In the genomic region with DNA sequence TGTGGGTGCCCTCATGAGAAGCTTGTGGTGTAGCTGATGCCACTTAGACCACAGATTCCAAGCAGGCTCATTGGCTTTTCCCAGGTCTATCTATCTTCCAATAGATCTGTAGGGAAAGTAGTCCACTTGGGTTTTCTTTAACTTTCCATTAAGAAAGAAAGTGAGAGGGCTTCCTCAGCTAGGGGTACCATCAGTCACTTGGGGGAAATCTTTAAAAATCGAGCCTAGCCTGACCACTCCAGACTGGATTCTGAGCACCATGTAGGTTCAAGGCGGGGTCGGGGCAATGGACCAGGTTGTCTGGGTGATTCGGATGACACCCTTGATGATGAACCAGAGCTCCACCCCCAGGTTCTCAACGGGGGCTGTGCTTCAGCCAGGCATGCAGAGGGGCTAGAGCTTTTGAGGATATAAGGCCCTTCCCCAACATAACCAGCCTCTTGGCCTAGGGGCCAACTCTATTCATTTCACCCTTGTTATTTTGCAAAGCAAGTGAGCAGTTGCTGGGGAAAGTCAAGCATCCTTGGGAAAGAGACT, we compare ENCODE assay signal across 24 cellular contexts. TPM values are rescaled to one million over a fixed set of nuclear protein-coding genes. Genes with fewer than 3 reads are reported as not detected.
DNase-seq lines count a peak whose midpoint lies in the region; ATAC-seq and TF ChIP-seq lines count a peak whose summit lies in the region.
"Had no signal": no experiment of that assay in that cellular context is flagged by ENCODE, and none has a peak within 500 bp of the region (broad histone marks: within the 10 kb centered on the region; RNA-seq: fewer than 3 reads in every experiment).

No MANE protein-coding gene starts in this region.

- DNase-seq in AG04450 (ENCODE audit: low read depth, low spot score) (no peak), fibroblast of lung (ENCODE audit: low read depth in 2 of 2) (peak in 1 of 2 donors; percentile 8), gastrocnemius medialis (no peak), hepatic stellate cell (ENCODE audit: low spot score) (no peak), SK-N-SH (no peak)
- DNase-seq in activated CD8-positive, alpha-beta memory T cell treated with anti-CD3 and anti-CD28 coated beads, Interleukin-2, amount 50 U/mL, for 4 hours, result no peak
- DNase-seq: activated CD4-positive, alpha-beta T cell treated with anti-CD3 and anti-CD28 coated beads, Interleukin-2, amount 50 U/mL, for 48 hours; activated effector memory CD4-positive, alpha-beta T cell treated with anti-CD3 and anti-CD28 coated beads, Interleukin-2, amount 50 U/mL, for 16 hours; adrenal gland; CD8-positive, alpha-beta T cell; dorsolateral prefrontal cortex; hippocampal formation; Kasumi-1; NCI-H1694; NCI-H2171 treated with DMSO at 0.1 percent for 48 hours; NCI-H526 treated with DMSO at 0.1 percent for 48 hours; RPMI8226; spleen; stimulated activated CD4-positive, alpha-beta T cell treated with anti-CD3 and anti-CD28 coated beads, Interleukin-4, amount 100 ng/mL, for 1 hour; T-helper 9 cell; upper lobe of right lung had no signal

- CTCF ChIA-PET in AG04450 (lab: Charles Lee) (interaction anchor here (1.0 to 5.3 kb wide), 6 partner anchors 12 to 42 kb away, joined by 4 to 38 read pairs (median 6); partner anchors contain the start of gene CFAP58), HEK293 (lab: Yijun Ruan, JAX) (interaction anchor here (0.8 to 5.5 kb wide), 6 partner anchors 13 to 39 kb away, joined by 4 to 34 read pairs (median 5); partner anchors contain the start of gene ITPRIP), SK-N-SH (lab: Yijun Ruan, JAX) (interaction anchor here (0.8 to 10.3 kb wide), 5 partner anchors 11 to 423 kb away, joined by 3 to 152 read pairs (median 5); partner anchors contain the start of gene CFAP58)

- POLR2A ChIA-PET in AG04450 (lab: Yijun Ruan, JAX), result interaction anchor here (0.6 kb wide), 1 partner anchor 42 kb away, joined by 3 read pairs; no protein-coding TSS in a partner anchor
- POLR2A ChIA-PET in HEK293 (lab: Yijun Ruan, JAX), result interaction anchor here (0.9 kb wide), 1 partner anchor 27 kb away, joined by 3 read pairs; the partner anchor contains the start of gene ITPRIP
- POLR2A ChIA-PET in SK-N-SH (lab: Yijun Ruan, JAX), result no interaction called here

- peaks cover 24% of the 10 kb centered on the region for H3F3A ChIP-seq in SK-N-SH (replicated peaks; ENCODE audit: insufficient read depth)

- no peak for TF ChIP-seq RAD21 in SK-N-SH (IDR thresholded peaks at IDR 0.05; ENCODE audit: low read length)

- H4K20me1 ChIP-seq in fibroblast of lung (ENCODE audit: control insufficient read depth, extremely low read depth, insufficient read depth, low read length) (no peaks in the 10 kb centered on the region), SK-N-SH (ENCODE audit: insufficient read depth) (peaks cover 13% of the 10 kb centered on the region)

- H3K27ac ChIP-seq in AG04450 (ENCODE audit: low read depth, low read length) (peak overlapping the region; percentile 11), HEK293 (ENCODE audit: extremely low read depth, low read depth, low read length) (no peak overlapping the region), fibroblast of lung (ENCODE audit: insufficient read depth, low read length) (peak overlapping the region; percentile 4), gastrocnemius medialis (peak overlapping the region; percentile 82 to 87 (median 86)), SK-N-SH (ENCODE audit: low read depth in 2 of 2, low read length in 1 of 2) (peak overlapping the region in 1 of 2 experiments; percentile 87; a peak in 2 of 4 replicates)
- H3K27ac ChIP-seq: upper lobe of right lung had no signal

- H3K9ac ChIP-seq in fibroblast of lung (ENCODE audit: insufficient read depth, low read length), result no peak overlapping the region
- no peak overlapping the region for H3K9ac ChIP-seq in SK-N-SH

- no peak overlapping the region for H3K4me2 ChIP-seq in fibroblast of lung (ENCODE audit: extremely low read depth, insufficient read depth, low read length)
- H3K4me2 ChIP-seq in SK-N-SH, result no peak overlapping the region

- H3K4me1 ChIP-seq in HEK293 (ENCODE audit: control insufficient read depth, insufficient read depth, low read length) (no peaks in the 10 kb centered on the region), fibroblast of lung (ENCODE audit: control insufficient read depth, extremely low read depth, insufficient read depth, low read length) (peaks cover 4% of the 10 kb centered on the region), gastrocnemius medialis (peaks cover 24 to 42% of the 10 kb centered on the region in 2 donors), SK-N-SH (ENCODE audit: control insufficient read depth in 1 of 2, insufficient read depth in 2 of 2, low read depth in 1 of 2, low read length in 1 of 2) (peaks cover 7 to 19% of the 10 kb centered on the region in 2 experiments; a peak in 3 of 4 replicates)

- H2AFZ ChIP-seq in fibroblast of lung (ENCODE audit: low read length) (no peak overlapping the region), SK-N-SH (ENCODE audit: low read depth) (no peak overlapping the region)

- no peaks in the 10 kb centered on the region; the same call in 1 of the 2 replicates for H3K9me3 ChIP-seq in AG04450 (ENCODE audit: control insufficient read depth, insufficient read depth, low read length)
- H3K9me3 ChIP-seq in HEK293 (ENCODE audit: control insufficient read depth, insufficient read depth, low read depth, low read length), result no peaks in the 10 kb centered on the region
- no peaks in the 10 kb centered on the region for H3K9me3 ChIP-seq in fibroblast of lung (ENCODE audit: control insufficient read depth, insufficient read depth, low read depth, low read length)
- H3K9me3 ChIP-seq in gastrocnemius medialis, result no peaks in the 10 kb centered on the region
- H3K9me3 ChIP-seq in SK-N-SH, result no peaks in the 10 kb centered on the region
- H3K9me3 ChIP-seq: adrenal gland, spleen, upper lobe of right lung had no signal

- H3K79me2 ChIP-seq in fibroblast of lung (ENCODE audit: control insufficient read depth, insufficient read depth, low read length), result peaks cover 47% of the 10 kb centered on the region
- H3K79me2 ChIP-seq in SK-N-SH (ENCODE audit: insufficient read depth), result peaks cover 61% of the 10 kb centered on the region

- H3K4me3 ChIP-seq in AG04450 (ENCODE audit: low read depth, low read length) (no peak overlapping the region), HEK293 (ENCODE audit: low read depth, low read length) (no peak overlapping the region), fibroblast of lung (replicated peaks in 1 of 4; ENCODE audit: control extremely low read depth in 1 of 4, insufficient read depth in 1 of 4, low read depth in 3 of 4, low read length in 4 of 4) (no peak overlapping the region), gastrocnemius medialis (no peak overlapping the region), SK-N-SH (ENCODE audit: low read depth in 2 of 2, low read length in 1 of 2) (no peak overlapping the region)
- H3K4me3 ChIP-seq: adrenal gland, dorsolateral prefrontal cortex, spleen, upper lobe of right lung had no signal

- in situ Hi-C loops in gastrocnemius medialis (cut with MboI; ENCODE audit: low sequenced_read_pairs in 4 of 4), result no loop called here

- no peak for TF ChIP-seq EP300 in SK-N-SH (IDR thresholded peaks at IDR 0.05; ENCODE audit: borderline replicate concordance in 1 of 2, low read depth in 1 of 2, low read length in 1 of 2)

- H3K9me2 ChIP-seq in SK-N-SH, result no peaks in the 10 kb centered on the region

- intact Hi-C loops in gastrocnemius medialis (cut with DNase I; ENCODE audit: low total_unique reads), result no loop called here

- ATAC-seq in gastrocnemius medialis, result no peak
- ATAC-seq: CD8-positive, alpha-beta T cell; HCT116; upper lobe of right lung; WTC11 had no signal

- TF ChIP-seq CTCF in AG04450 (IDR thresholded peaks at IDR 0.05; ENCODE audit: low read depth, low read length), result no peak
- no peak for TF ChIP-seq CTCF in HEK293 (tag by site-specific recombination; IDR thresholded peaks at IDR 0.05)
- no peak for TF ChIP-seq CTCF in fibroblast of lung (conservative IDR thresholded peaks at IDR 0.05 in 1 of 2, IDR thresholded peaks at IDR 0.05 in 1 of 2; ENCODE audit: low read depth in 1 of 2, low read length in 2 of 2)
- no peak for TF ChIP-seq CTCF in gastrocnemius medialis (IDR thresholded peaks at IDR 0.05 in 4 of 5, conservative IDR thresholded peaks at IDR 0.05 in 1 of 5)
- no peak for TF ChIP-seq CTCF in SK-N-SH (IDR thresholded peaks at IDR 0.05)

- 85% methylated on average over 5 of the region's 5 CpGs for WGBS in SK-N-SH (ENCODE audit: low lambda C conversion rate)

- no peaks in the 10 kb centered on the region for H3K27me3 ChIP-seq in AG04450 (ENCODE audit: control insufficient read depth, insufficient read depth, low read length)
- H3K27me3 ChIP-seq in fibroblast of lung (ENCODE audit: control insufficient read depth, insufficient read depth, low read length), result no peaks in the 10 kb centered on the region
- no peaks in the 10 kb centered on the region for H3K27me3 ChIP-seq in gastrocnemius medialis
- H3K27me3 ChIP-seq in SK-N-SH (ENCODE audit: insufficient read depth), result no peaks in the 10 kb centered on the region
- H3K27me3 ChIP-seq: adrenal gland, dorsolateral prefrontal cortex, spleen, upper lobe of right lung had no signal

- TF ChIP-seq POLR2A in gastrocnemius medialis (IDR thresholded peaks at IDR 0.05), result no peak

- H3K36me3 ChIP-seq in HEK293 (ENCODE audit: control insufficient read depth in 2 of 2, insufficient read depth in 1 of 2, low read length in 2 of 2) (peaks cover 0 to 47% of the 10 kb centered on the region in 2 experiments; a peak in 1 of 3 replicates), fibroblast of lung (ENCODE audit: control insufficient read depth, insufficient read depth, low read length) (peaks cover 18% of the 10 kb centered on the region), gastrocnemius medialis (peaks cover 0 to 28% of the 10 kb centered on the region in 2 donors), SK-N-SH (replicated peaks in 1 of 2; ENCODE audit: control insufficient read depth in 1 of 2, insufficient read depth in 2 of 2, low read length in 1 of 2) (peaks cover 26 to 37% of the 10 kb centered on the region in 2 experiments)

RNA-seq across cellular contexts. Expression of gene ITPRIP, which starts 27.0 kb away (rescaled TPM):
- 18.8 and 22.9 TPM in 2 replicates for polyA plus RNA-seq in AG04450 (2011; rRNA removed)
- 22.2 and 25.4 TPM in 2 replicates for polyA minus RNA-seq in AG04450 (2011; rRNA and poly(A)+ RNA removed)
- 5.4 and 6.8 TPM in 2 replicates for total RNA-seq in fibroblast of lung
- 11.1 and 18.8 TPM in 2 replicates for polyA plus RNA-seq in fibroblast of lung
- polyA plus RNA-seq in fibroblast of lung (2012), result 11.1 and 18.6 TPM in 2 replicates
- polyA minus RNA-seq in fibroblast of lung (ENCODE audit: low replicate concordance), result 23.7 and 30.0 TPM in 2 replicates
- total RNA-seq in gastrocnemius medialis, result 10 to 100 TPM in 1 of 4 donors, 1 to 10 TPM in 3; 5.0 to 19.9 (median 7.9) TPM
- 20.2 and 22.1 TPM in 2 replicates for polyA plus RNA-seq in SK-N-SH (2012; rRNA removed)
- polyA plus RNA-seq in SK-N-SH (2012; cell fraction: cytosol; rRNA removed), result 10.5 and 13.0 TPM in 2 replicates
- polyA plus RNA-seq in SK-N-SH (2012; cell fraction: nucleus; rRNA removed), result 23.3 and 31.4 TPM in 2 replicates

RNA-seq across cellular contexts. Expression of gene GSTO2, which starts 42.3 kb away (rescaled TPM):
- 1.7 TPM in 2 replicates for polyA plus RNA-seq in AG04450 (2011; rRNA removed)
- polyA minus RNA-seq in AG04450 (2011; rRNA and poly(A)+ RNA removed), result 0.97 and 1.2 TPM in 2 replicates
- total RNA-seq in fibroblast of lung, result 2.1 and 3.1 TPM in 2 replicates
- polyA plus RNA-seq in fibroblast of lung, result 2.9 and 5.9 TPM in 2 replicates
- polyA plus RNA-seq in fibroblast of lung (2012), result 2.8 and 4.8 TPM in 2 replicates
- polyA minus RNA-seq in fibroblast of lung (ENCODE audit: low replicate concordance), result 2.4 and 2.7 TPM in 2 replicates
- 1 to 10 TPM in 2 of 4 donors, under 1 TPM in 1, not detected in 1; 0.71 to 2.3 (median 1.4) TPM for total RNA-seq in gastrocnemius medialis
- polyA plus RNA-seq in SK-N-SH (2012; rRNA removed), result 0.47 and 0.49 TPM in 2 replicates
- polyA plus RNA-seq in SK-N-SH (2012; cell fraction: cytosol; rRNA removed), result 0.33 and 0.46 TPM in 2 replicates
- polyA plus RNA-seq in SK-N-SH (2012; cell fraction: nucleus; rRNA removed), result 0.58 and 0.73 TPM in 2 replicates

RNA-seq across cellular contexts. Expression of gene CFAP58, which starts 42.4 kb away (rescaled TPM):
- polyA plus RNA-seq in AG04450 (2011; rRNA removed) (0.35 and 0.51 TPM in 2 replicates), fibroblast of lung (0.24 and 0.42 TPM in 2 replicates), SK-N-SH (2012; rRNA removed) (0.38 and 0.47 TPM in 2 replicates)
- 0.35 and 0.78 TPM in 2 replicates for polyA minus RNA-seq in AG04450 (2011; rRNA and poly(A)+ RNA removed)
- total RNA-seq in fibroblast of lung (0.26 and 0.33 TPM in 2 replicates), gastrocnemius medialis (under 1 TPM in 3 of 4 donors, not detected in 1; 0.13 to 0.36 (median 0.27) TPM)
- polyA plus RNA-seq in fibroblast of lung (2012), result 0.20 and 0.54 TPM in 2 replicates
- not detected in 2 replicates for polyA minus RNA-seq in fibroblast of lung (ENCODE audit: low replicate concordance)
- polyA plus RNA-seq in SK-N-SH (2012; cell fraction: cytosol; rRNA removed), result 0.52 and 0.86 TPM in 2 replicates
- 0.29 and 0.95 TPM in 2 replicates for polyA plus RNA-seq in SK-N-SH (2012; cell fraction: nucleus; rRNA removed)
- total RNA-seq: CD8-positive, alpha-beta T cell had no signal

RNA-seq across cellular contexts. Expression of gene GSTO1, which starts 56.6 kb away (rescaled TPM):
- polyA plus RNA-seq in AG04450 (2011; rRNA removed) (185 and 227 TPM in 2 replicates), fibroblast of lung (249 and 311 TPM in 2 replicates), SK-N-SH (2012; rRNA removed) (114 and 126 TPM in 2 replicates)
- 29.7 and 40.9 TPM in 2 replicates for polyA minus RNA-seq in AG04450 (2011; rRNA and poly(A)+ RNA removed)
- total RNA-seq in fibroblast of lung (145 and 151 TPM in 2 replicates), gastrocnemius medialis (100 to 1,000 TPM in 2 of 4 donors, 10 to 100 TPM in 2; 39.6 to 284 (median 74.2) TPM)
- 243 and 320 TPM in 2 replicates for polyA plus RNA-seq in fibroblast of lung (2012)
- 11.0 and 14.4 TPM in 2 replicates for polyA minus RNA-seq in fibroblast of lung (ENCODE audit: low replicate concordance)
- polyA plus RNA-seq in SK-N-SH (2012; cell fraction: cytosol; rRNA removed), result 145 and 188 TPM in 2 replicates
- polyA plus RNA-seq in SK-N-SH (2012; cell fraction: nucleus; rRNA removed), result 58.2 and 67.8 TPM in 2 replicates
